In genomic region chr4:113837397-113837796, GRCh38 we compare ENCODE assay signal across 8 cellular contexts.
A peak's percentile ranks its signal among the peaks of the same experiment; 100 is the strongest.
DNase-seq lines count a peak whose midpoint lies in the region; ATAC-seq, FAIRE-seq and TF ChIP-seq lines count a peak whose summit lies in the region.

No MANE protein-coding gene starts in this region.

- TF ChIP-seq POLR2A in transverse colon (IDR thresholded peaks at IDR 0.05), result no peak

- H3K9me3 Mint-ChIP-seq in CD8-positive, alpha-beta memory T cell, result no peaks in the 10 kb centered on the region
- no peaks in the 10 kb centered on the region for H3K9me3 Mint-ChIP-seq in activated T-cell treated with anti-CD3 and anti-CD28 coated beads, Interleukin-2, amount 50 U/mL, for 24 hours

- H3K36me3 ChIP-seq in Karpas-422 (ENCODE audit: insufficient read depth, low read length), result no peaks in the 10 kb centered on the region
- no peaks in the 10 kb centered on the region for H3K36me3 ChIP-seq in bronchial epithelial cell (ENCODE audit: control insufficient read depth, insufficient read depth, low read length)
- no peaks in the 10 kb centered on the region for H3K36me3 ChIP-seq in CD8-positive, alpha-beta memory T cell (ENCODE audit: insufficient read depth, low read length)
- H3K36me3 ChIP-seq in transverse colon, result no peaks in the 10 kb centered on the region

- CTCF ChIA-PET in CD8-positive, alpha-beta memory T cell (lab: Charles Lee), result no interaction called here

- TF ChIP-seq CTCF in GM13976 (IDR thresholded peaks at IDR 0.05; ENCODE audit: borderline replicate concordance, control extremely low read depth, extremely low read depth, insufficient read depth, missing control alignments), result no peak
- no peak for TF ChIP-seq CTCF in bronchial epithelial cell (IDR thresholded peaks at IDR 0.05; ENCODE audit: insufficient read depth, low read length, severe bottlenecking)
- no peak for TF ChIP-seq CTCF in transverse colon (IDR thresholded peaks at IDR 0.05)

- 0 out of 2 replicates have a peak overlapping the region, but pooled peaks have one; percentile 8 for H3K4me3 ChIP-seq in Karpas-422 (ENCODE audit: low read length)
- no peak overlapping the region for H3K4me3 ChIP-seq in bronchial epithelial cell (ENCODE audit: low read depth, low read length)
- no peak overlapping the region for H3K4me3 ChIP-seq in CD8-positive, alpha-beta memory T cell (ENCODE audit: low read length)
- H3K4me3 ChIP-seq in transverse colon, result no peak overlapping the region

- peak overlapping the region; percentile 96 for H2AFZ ChIP-seq in Karpas-422 (ENCODE audit: low read length)

- no peaks in the 10 kb centered on the region for H3K27me3 Mint-ChIP-seq in CD8-positive, alpha-beta memory T cell
- no peaks in the 10 kb centered on the region for H3K27me3 Mint-ChIP-seq in activated T-cell treated with anti-CD3 and anti-CD28 coated beads, Interleukin-2, amount 50 U/mL, for 24 hours

- H3K27ac Mint-ChIP-seq in CD8-positive, alpha-beta memory T cell, result no peak overlapping the region
- no peak overlapping the region for H3K27ac Mint-ChIP-seq in activated T-cell treated with anti-CD3 and anti-CD28 coated beads, Interleukin-2, amount 50 U/mL, for 24 hours

- POLR2A ChIA-PET in CD8-positive, alpha-beta memory T cell (lab: Charles Lee), result no interaction called here

- intact Hi-C loops in sciatic nerve (cut with DNase I) (no loop called here), transverse colon (cut with DNase I; ENCODE audit: low total_unique reads) (no loop called here)

- H3K9me2 ChIP-seq in Karpas-422 (replicated peaks; ENCODE audit: insufficient read depth, low read length), result no peaks in the 10 kb centered on the region

- no peaks in the 10 kb centered on the region for H4K20me1 ChIP-seq in Karpas-422 (ENCODE audit: insufficient read depth, low read depth, low read length)

- ATAC-seq in GM21825 (IDR thresholded peaks at IDR 0.05; ENCODE audit: unreplicated experiment), result peak; percentile 99
- ATAC-seq in sciatic nerve, result peak; percentile 79

- H3K79me2 ChIP-seq in Karpas-422 (ENCODE audit: low read length), result no peaks in the 10 kb centered on the region

- no peaks in the 10 kb centered on the region for H3K27me3 ChIP-seq in Karpas-422 (ENCODE audit: low read length)
- no peaks in the 10 kb centered on the region for H3K27me3 ChIP-seq in bronchial epithelial cell (ENCODE audit: control insufficient read depth, insufficient read depth, low read length)
- no peaks in the 10 kb centered on the region for H3K27me3 ChIP-seq in CD8-positive, alpha-beta memory T cell (ENCODE audit: insufficient read depth, low read length, poor library complexity, severe bottlenecking)
- H3K27me3 ChIP-seq in transverse colon, result no peaks in the 10 kb centered on the region

- in situ Hi-C loops in GM13976 (cut with MboI; ENCODE audit: low sequenced_read_pairs, unreplicated experiment) (no loop called here), transverse colon (cut with MboI; ENCODE audit: low pct_ligation_motif_present in 1 of 4, low pct_unique_long_range_greater_than_20kb in 1 of 4, low sequenced_read_pairs in 3 of 4) (no loop called here)

- peaks cover 20% of the 10 kb centered on the region for H3K4me1 ChIP-seq in Karpas-422 (ENCODE audit: low read length)
- no peaks in the 10 kb centered on the region for H3K4me1 ChIP-seq in CD8-positive, alpha-beta memory T cell (ENCODE audit: insufficient read depth, low read length)
- no peaks in the 10 kb centered on the region for H3K4me1 ChIP-seq in transverse colon

- peak overlapping the region; percentile 71 for H3K27ac ChIP-seq in Karpas-422 (ENCODE audit: low read length)
- H3K27ac ChIP-seq in CD8-positive, alpha-beta memory T cell (ENCODE audit: low read depth, low read length), result no peak overlapping the region
- no peak overlapping the region for H3K27ac ChIP-seq in transverse colon

- H3K9me3 ChIP-seq in Karpas-422 (ENCODE audit: low read length) (no peaks in the 10 kb centered on the region), transverse colon (no peaks in the 10 kb centered on the region)
- H3K9me3 ChIP-seq in CD8-positive, alpha-beta memory T cell (ENCODE audit: low read length), result no peaks in the 10 kb centered on the region

- no peaks in the 10 kb centered on the region for H3K4me1 Mint-ChIP-seq in CD8-positive, alpha-beta memory T cell
- peaks cover 9% of the 10 kb centered on the region for H3K4me1 Mint-ChIP-seq in activated T-cell treated with anti-CD3 and anti-CD28 coated beads, Interleukin-2, amount 50 U/mL, for 24 hours (ENCODE audit: low read depth)

- 60% methylated on average over 1 of the region's 1 CpG for WGBS in transverse colon (ENCODE audit: low coverage in 1 of 2), 2 donors

- TF ChIP-seq EP300 in transverse colon (IDR thresholded peaks at IDR 0.05; ENCODE audit: low read depth), result no peak

- FAIRE-seq in bronchial epithelial cell (lab: Jason Lieb, UNC), result no peak

- peak overlapping the region; percentile 62 for H3K4me2 ChIP-seq in Karpas-422 (ENCODE audit: low read depth, low read length, poor library complexity, severe bottlenecking)

- H3K9ac ChIP-seq in Karpas-422 (ENCODE audit: low read length), result peak overlapping the region; percentile 42; the same call in 1 of the 2 replicates

- DNase-seq in GM13976 (ENCODE audit: low spot score) (peak; percentile 27), Karpas-422 (peak; percentile 89), bronchial epithelial cell (ENCODE audit: low read depth) (peak; percentile 95), sciatic nerve (ENCODE audit: low spot score) (no peak), transverse colon (no peak)
- DNase-seq in CD8-positive, alpha-beta memory T cell, result no peak
- DNase-seq in activated T-cell treated with anti-CD3 and anti-CD28 coated beads, Interleukin-2, amount 50 U/mL, for 24 hours, result no peak

- H3K36me3 Mint-ChIP-seq in CD8-positive, alpha-beta memory T cell, result no peaks in the 10 kb centered on the region
- H3K36me3 Mint-ChIP-seq in activated T-cell treated with anti-CD3 and anti-CD28 coated beads, Interleukin-2, amount 50 U/mL, for 24 hours (ENCODE audit: low read depth), result no peaks in the 10 kb centered on the region

- H3K4me3 Mint-ChIP-seq in CD8-positive, alpha-beta memory T cell, result no peak overlapping the region
- H3K4me3 Mint-ChIP-seq in activated T-cell treated with anti-CD3 and anti-CD28 coated beads, Interleukin-2, amount 50 U/mL, for 24 hours, result no peak overlapping the region

Comparison
In these comparisons a context has a peak if more than half of its experiments do, and no peak if none do; other contexts are left out.
1. DNase-seq: peak in GM13976 (single experiment), Karpas-422 (single experiment) and bronchial epithelial cell (single experiment); none in sciatic nerve (single experiment), CD8-positive, alpha-beta memory T cell (0 of 5), transverse colon (single experiment) and activated T-cell treated with anti-CD3 and anti-CD28 coated beads, Interleukin-2, amount 50 U/mL, for 24 hours (single experiment).